8 cellular contexts compared by ENCODE assay signal in genomic region chr1:36387141-36387949, GRCh38. TPM values are rescaled to one million over a fixed set of nuclear protein-coding genes. Genes with fewer than 3 reads are reported as not detected.
DNase-seq lines count a peak whose midpoint lies in the region; ATAC-seq and TF ChIP-seq lines count a peak whose summit lies in the region.

No MANE protein-coding gene starts in this region.

- TF ChIP-seq CTCF in GM06990 (IDR thresholded peaks at IDR 0.05; ENCODE audit: insufficient read depth, low read length, poor library complexity, severe bottlenecking), result no peak
- TF ChIP-seq CTCF in OCI-LY3 (IDR thresholded peaks at IDR 0.05; ENCODE audit: low read depth, low read length), result no peak

- 0 out of 2 replicates have a peak, but pooled peaks cover 4% of the 10 kb centered on the region for H4K20me1 ChIP-seq in OCI-LY3 (ENCODE audit: insufficient read depth, low read length)

- WGBS in mesodermal cell (ENCODE audit: insufficient coverage in 2 of 2), 2 experiments, result 47 to 48% methylated on average over 4 to 9 of the region's 10 CpGs
- 58 to 59% methylated on average over 10 of the region's 10 CpGs for WGBS in aorta, 2 donors

- intact Hi-C loops in aorta (cut with DNase I), result loop anchor here (5.0 to 10.0 kb wide), 2 partner anchors 35 to 233 kb away; partner anchors contain the start of gene MAP7D1 (in 1 of the 2)

- H3K9ac ChIP-seq in OCI-LY3 (ENCODE audit: low read length), result peak overlapping the region; percentile 94

- ATAC-seq in aorta (ENCODE audit: low FRiP score) (peak; percentile 20), GM21528 (IDR thresholded peaks at IDR 0.05; ENCODE audit: low FRiP score, unreplicated experiment) (no peak)

- peak overlapping the region; percentile 59 for H3K4me3 ChIP-seq in GM06990 (replicated peaks; ENCODE audit: low read depth, low read length)
- H3K4me3 ChIP-seq in OCI-LY3 (ENCODE audit: low read length), result peak overlapping the region; percentile 92
- H3K4me3 ChIP-seq in mesodermal cell (ENCODE audit: extremely low read depth, insufficient read depth, low read length, poor library complexity, severe bottlenecking), result peak overlapping the region; percentile 95
- no peak overlapping the region for H3K4me3 ChIP-seq in aorta (ENCODE audit: low read length in 2 of 2)

- peak overlapping the region; percentile 91 for H3K27ac ChIP-seq in OCI-LY3 (ENCODE audit: low read length)
- H3K27ac ChIP-seq in cingulate gyrus (ENCODE audit: low read depth, low read length), result peak overlapping the region; percentile 98
- H3K27ac ChIP-seq in mesodermal cell (ENCODE audit: low read depth, low read length, severe bottlenecking), result peak overlapping the region; percentile 100
- peak overlapping the region; percentile 83 to 97 for H3K27ac ChIP-seq in aorta (ENCODE audit: low read depth in 1 of 2, low read length in 2 of 2)

- DNase-seq in GM06990 (ENCODE audit: extremely low read depth, insufficient read length) (no peak), aorta (peak; percentile 64 to 76), cerebellar nuclear complex (lab: John Stamatoyannopoulos, UW) (no peak), iPS-NIHi11 (ENCODE audit: low spot score) (no peak)

- peak overlapping the region; percentile 99 for H3K4me2 ChIP-seq in OCI-LY3 (ENCODE audit: low read length)

- H3K79me2 ChIP-seq in OCI-LY3 (ENCODE audit: low read length), result peaks cover 15% of the 10 kb centered on the region

- peaks cover 40% of the 10 kb centered on the region for H3K4me1 ChIP-seq in OCI-LY3 (ENCODE audit: low read length)
- H3K4me1 ChIP-seq in mesodermal cell (ENCODE audit: control insufficient read depth, insufficient read depth, low read length, poor library complexity, severe bottlenecking), result peaks cover 40% of the 10 kb centered on the region
- peaks cover 2 to 7% of the 10 kb centered on the region in 2 donors for H3K4me1 ChIP-seq in aorta (ENCODE audit: control insufficient read depth in 1 of 2, insufficient read depth in 2 of 2, low read length in 2 of 2)

- no peaks in the 10 kb centered on the region for H3K27me3 ChIP-seq in GM06990 (replicated peaks; ENCODE audit: control insufficient read depth, insufficient read depth, low read length)
- no peaks in the 10 kb centered on the region for H3K27me3 ChIP-seq in OCI-LY3 (ENCODE audit: low read depth, low read length)
- H3K27me3 ChIP-seq in aorta (ENCODE audit: control insufficient read depth in 1 of 2, insufficient read depth in 2 of 2, low read length in 1 of 2), result no peaks in the 10 kb centered on the region

- H2AFZ ChIP-seq in OCI-LY3 (ENCODE audit: low read depth, low read length), result no peak overlapping the region

- H3K9me3 ChIP-seq in OCI-LY3 (ENCODE audit: insufficient read depth, low read length) (no peaks in the 10 kb centered on the region), mesodermal cell (ENCODE audit: control insufficient read depth, low read length) (no peaks in the 10 kb centered on the region), aorta (ENCODE audit: control insufficient read depth, low read length) (no peaks in the 10 kb centered on the region)

- peaks cover 2% of the 10 kb centered on the region for H3K36me3 ChIP-seq in GM06990 (ENCODE audit: control insufficient read depth, insufficient read depth, low read length)
- H3K36me3 ChIP-seq in OCI-LY3 (replicated peaks; ENCODE audit: low read depth, low read length), result peaks cover 6% of the 10 kb centered on the region
- peaks cover 20% of the 10 kb centered on the region for H3K36me3 ChIP-seq in mesodermal cell (ENCODE audit: control insufficient read depth, insufficient read depth, low read length)
- H3K36me3 ChIP-seq in aorta (ENCODE audit: control insufficient read depth in 1 of 2, insufficient read depth in 2 of 2, low read length in 1 of 2), result peaks cover 0 to 2% of the 10 kb centered on the region in 2 donors

RNA-seq across cellular contexts. Expression of gene STK40, which starts 1.6 kb away (rescaled TPM):
- 40.0 TPM for polyA plus RNA-seq in mesodermal cell (2013, experiment 1 of 2)
- polyA plus RNA-seq in mesodermal cell (2013, experiment 2 of 2), result 35.6 TPM
- 10 to 100 TPM; 63.9 to 95.7 TPM for total RNA-seq in aorta
- 10 to 100 TPM; 33.2 to 35.4 TPM for polyA plus RNA-seq in aorta

RNA-seq across cellular contexts. Expression of gene LSM10, which starts 10.4 kb away (rescaled TPM):
- 39.4 TPM for polyA plus RNA-seq in mesodermal cell (2013, experiment 1 of 2)
- polyA plus RNA-seq in mesodermal cell (2013, experiment 2 of 2), result 36.1 TPM
- total RNA-seq in aorta, result 10 to 100 TPM; 30.1 TPM
- 10 to 100 TPM; 39.6 to 57.7 TPM for polyA plus RNA-seq in aorta

Comparison
In these comparisons a context has a peak if more than half of its experiments do, and no peak if none do; other contexts are left out.
1. DNase-seq: peak in aorta (2 of 2); none in GM06990 (single experiment), cerebellar nuclear complex (0 of 2) and iPS-NIHi11 (single experiment).
2. H3K4me3 ChIP-seq: peak in GM06990 (single experiment), OCI-LY3 (single experiment) and mesodermal cell (single experiment); none in aorta (0 of 2).
3. Peak in every context shown above with its lines, with median percentiles within 50 percentile points of each other: H3K27ac ChIP-seq.